Comparison of ENCODE assay signal across 10 cellular contexts in the genomic region with DNA sequence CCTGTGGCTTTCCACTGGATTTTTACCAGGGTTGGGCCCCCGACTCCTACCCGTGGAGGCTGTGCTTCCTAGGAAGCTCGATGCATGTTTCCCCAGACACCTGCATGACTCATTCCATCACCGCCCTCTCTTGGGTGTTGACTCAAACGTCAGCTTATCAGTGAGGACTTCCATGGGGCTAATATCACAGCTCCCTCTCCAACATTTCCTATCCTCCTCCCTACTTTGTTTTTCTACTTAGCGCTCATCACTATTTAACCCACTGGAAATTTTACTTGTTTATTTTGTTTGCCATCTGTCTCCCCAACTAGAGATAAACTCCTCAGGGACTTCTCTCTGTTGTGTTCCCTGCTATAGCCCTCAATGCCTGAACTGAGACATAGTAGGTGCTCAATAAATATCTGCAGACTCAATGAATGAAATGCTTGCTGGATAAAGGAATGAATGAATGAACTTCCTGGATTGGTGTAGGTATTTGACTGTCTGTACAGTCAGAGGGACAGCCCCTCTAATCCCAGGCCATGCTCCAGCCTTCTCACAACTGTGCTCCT. TPM values are rescaled to one million over a fixed set of nuclear protein-coding genes. Genes with fewer than 3 reads are reported as not detected.
A peak's percentile ranks its signal among the peaks of the same experiment; 100 is the strongest.
DNase-seq lines count a peak whose midpoint lies in the region; ATAC-seq and TF ChIP-seq lines count a peak whose summit lies in the region.
"Had no signal": no experiment of that assay in that cellular context is flagged by ENCODE, and none has a peak within 500 bp of the region (broad histone marks: within the 10 kb centered on the region; RNA-seq: fewer than 3 reads in every experiment).

No MANE protein-coding gene starts in this region.

- BruUV-seq in HCT116 (replicated peaks; lab: Mats Ljungman, UMichigan) (no TSS peak), PC-9 (replicated peaks; lab: Mats Ljungman, UMichigan) (no TSS peak)

- CTCF ChIA-PET in HCT116 (lab: Charles Lee), result interaction anchor here (0.7 to 0.8 kb wide), 2 partner anchors 10 to 146 kb away, joined by 4 to 10 read pairs; no protein-coding TSS in a partner anchor
- CTCF ChIA-PET in PC-9 (lab: Charles Lee), result interaction anchor here (0.6 to 1.1 kb wide), 6 partner anchors 10 to 347 kb away, joined by 3 to 7 read pairs (median 3); no protein-coding TSS in a partner anchor

- H2AFZ ChIP-seq in HCT116 (ENCODE audit: low read depth, low read length, poor library complexity, severe bottlenecking) (peak overlapping the region; percentile 57), PC-9 (no peak overlapping the region)

- TF ChIP-seq EP300 in stomach (IDR thresholded peaks at IDR 0.05), result no peak

- no peaks in the 10 kb centered on the region for H3K9me2 ChIP-seq in HCT116 (ENCODE audit: insufficient read depth)
- no peaks in the 10 kb centered on the region for H3K9me2 ChIP-seq in PC-9 (ENCODE audit: insufficient read depth)

- H3K4me2 ChIP-seq in HCT116 (ENCODE audit: low read length), result peak overlapping the region; percentile 43
- peak overlapping the region; percentile 77 for H3K4me2 ChIP-seq in PC-9

- 38 to 57% (median 42%) methylated on average over 6 of the region's 6 CpGs for WGBS in stomach, 5 donors

- DNase-seq in HCT116 (ENCODE audit: low read depth, low spot score) (peak; percentile 50), PC-9 (peak; percentile 67 to 93), head of caudate nucleus (peak in 38 of 42 donors; percentile 27 to 88 (median 68)), stomach (peak; percentile 39), HUDEP-2 (lab: John Stamatoyannopoulos, UW; ENCODE audit: unreplicated experiment in 76 of 76) (no peak), HCEC 1CT (no peak)
- no peak for DNase-seq in stimulated activated CD4-positive, alpha-beta T cell treated with anti-CD3 and anti-CD28 coated beads, Interleukin-2, amount 100 ng/mL, for 48 hours
- DNase-seq in activated CD8-positive, alpha-beta memory T cell treated with anti-CD3 and anti-CD28 coated beads, Interleukin-2, amount 50 U/mL, for 48 hours, result no peak
- DNase-seq: activated T-cell treated with anti-CD3 and anti-CD28 coated beads, Interleukin-2, amount 50 U/mL, for 4 hours; DMS79 had no signal

- H3F3A ChIP-seq in PC-9 (ENCODE audit: insufficient read depth, low read depth), result peaks cover 58% of the 10 kb centered on the region

- H3K27ac ChIP-seq in HCT116 (ENCODE audit: low read depth, low read length), result no peak overlapping the region
- H3K27ac ChIP-seq in PC-9, result peak overlapping the region; percentile 96
- peak overlapping the region in 2 of 5 donors; percentile 20 to 82 for H3K27ac ChIP-seq in stomach

- POLR2A ChIA-PET in HCT116 (lab: Charles Lee) (interaction anchor here (0.9 to 1.2 kb wide), 2 partner anchors 10 to 310 kb away, joined by 3 read pairs; no protein-coding TSS in a partner anchor), PC-9 (lab: Charles Lee; ENCODE audit: unreplicated experiment) (interaction anchor here (0.5 to 0.7 kb wide), 5 partner anchors 15 to 270 kb away, joined by 4 to 8 read pairs (median 6); no protein-coding TSS in a partner anchor)

- RAD21 ChIA-PET in HCT116 (lab: Charles Lee; ENCODE audit: low non-redundant PET in 1 of 2, low total read pairs in 2 of 2, uncharacterized antibody in 2 of 2, unreplicated experiment in 2 of 2), result interaction anchor here (1.0 to 1.1 kb wide), 2 partner anchors 9 kb away, joined by 3 to 4 read pairs; no protein-coding TSS in a partner anchor

- H3K9me3 ChIP-seq in HCT116 (ENCODE audit: control insufficient read depth in 1 of 2, insufficient read depth in 1 of 2, low read depth in 1 of 2, low read length in 2 of 2) (no peaks in the 10 kb centered on the region), PC-9 (ENCODE audit: insufficient read depth, low read depth) (no peaks in the 10 kb centered on the region), stomach (no peaks in the 10 kb centered on the region)

- H3K9ac ChIP-seq in HCT116 (ENCODE audit: low read length), result no peak overlapping the region

- intact Hi-C loops in HCT116 (cut with micrococcal nuclease) (no loop called here), PC-9 (cut with micrococcal nuclease; ENCODE audit: unreplicated experiment) (loop anchor here (5.0 kb wide), 1 partner anchor 116 kb away; no protein-coding TSS in a partner anchor), head of caudate nucleus (cut with DNase I) (loop anchor here (5.0 kb wide), 1 partner anchor 41 kb away; no protein-coding TSS in a partner anchor), stomach (cut with DNase I; ENCODE audit: low total_unique reads) (no loop called here)

- H4K20me1 ChIP-seq in HCT116 (ENCODE audit: insufficient read depth), result no peaks in the 10 kb centered on the region
- H4K20me1 ChIP-seq in PC-9 (ENCODE audit: insufficient read depth), result no peaks in the 10 kb centered on the region

- H3K27me3 ChIP-seq in HCT116 (ENCODE audit: insufficient read depth, low read length) (no peaks in the 10 kb centered on the region), PC-9 (ENCODE audit: insufficient read depth, low read depth) (no peaks in the 10 kb centered on the region), stomach (no peaks in the 10 kb centered on the region)

- H3K79me2 ChIP-seq in HCT116 (ENCODE audit: insufficient read depth, low read length) (no peaks in the 10 kb centered on the region), PC-9 (ENCODE audit: low read depth) (no peaks in the 10 kb centered on the region)

- no peak for TF ChIP-seq POLR2A in HCT116 (IDR thresholded peaks at IDR 0.05; ENCODE audit: borderline replicate concordance, extremely low read depth, insufficient read depth, insufficient read length)
- TF ChIP-seq POLR2A in stomach (IDR thresholded peaks at IDR 0.05), result no peak

- H3K4me3 ChIP-seq in HCT116 (replicated peaks in 1 of 2; ENCODE audit: low read depth in 1 of 2, low read length in 2 of 2) (no peak overlapping the region), PC-9 (peak overlapping the region; percentile 20; the same call in 1 of the 2 replicates), stomach (no peak overlapping the region)

- peak; percentile 69 for TF ChIP-seq RAD21 in HCT116 (IDR thresholded peaks at IDR 0.05; ENCODE audit: low read depth)

- TF ChIP-seq CTCF in HCT116 (IDR thresholded peaks at IDR 0.05 in 2 of 3, conservative IDR thresholded peaks at IDR 0.05 in 1 of 3; ENCODE audit: borderline replicate concordance in 1 of 3, insufficient read depth in 1 of 3, low read depth in 2 of 3, low read length in 2 of 3) (peak in 2 of 3 experiments; percentile 11 to 51; a peak in 1 of 6 replicates), PC-9 (conservative IDR thresholded peaks at IDR 0.05) (no peak), stomach (IDR thresholded peaks at IDR 0.05) (no peak)

- ATAC-seq in HCT116, result peak; percentile 90
- ATAC-seq: activated T-cell treated with anti-CD3 and anti-CD28 coated beads, Interleukin-2, amount 50 U/mL, for 4 hours had no signal

- H3K36me3 ChIP-seq in HCT116 (ENCODE audit: control insufficient read depth in 1 of 2, insufficient read depth in 2 of 2, low read length in 2 of 2) (no peaks in the 10 kb centered on the region), PC-9 (ENCODE audit: low read depth) (no peaks in the 10 kb centered on the region), stomach (no peaks in the 10 kb centered on the region)

- H3K4me1 ChIP-seq in HCT116 (ENCODE audit: control insufficient read depth in 1 of 2, insufficient read depth in 2 of 2, low read length in 2 of 2), result peaks cover 16 to 20% of the 10 kb centered on the region in 2 experiments; a peak in 3 of 4 replicates
- peaks cover 57% of the 10 kb centered on the region for H3K4me1 ChIP-seq in PC-9 (replicated peaks; ENCODE audit: insufficient read depth)
- H3K4me1 ChIP-seq in stomach, result peaks cover 14 to 36% (median 21%) of the 10 kb centered on the region in 4 donors

TF ChIP-seq in HCT116, 20 proteins besides CTCF, POLR2A, EP300 and RAD21:
- no peak for TF ChIP-seq YY1 (IDR thresholded peaks at IDR 0.05; ENCODE audit: extremely low read depth, insufficient replicate concordance, low read depth, low read length)
- TF ChIP-seq, protein P1, sequence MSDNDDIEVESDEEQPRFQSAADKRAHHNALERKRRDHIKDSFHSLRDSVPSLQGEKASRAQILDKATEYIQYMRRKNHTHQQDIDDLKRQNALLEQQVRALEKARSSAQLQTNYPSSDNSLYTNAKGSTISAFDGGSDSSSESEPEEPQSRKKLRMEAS (IDR thresholded peaks at IDR 0.05), result no peak
- peak; percentile 69 for TF ChIP-seq FOSL1 (IDR thresholded peaks at IDR 0.05; ENCODE audit: low read depth)
- peak; percentile 59 for TF ChIP-seq JUND (IDR thresholded peaks at IDR 0.05)

RNA-seq across cellular contexts. Expression of a gene that starts 55.9 kb away (rescaled TPM):
- total RNA-seq in HCT116 (2021; ENCODE audit: unreplicated experiment), result 274 TPM
- 191 and 235 TPM in 2 replicates for polyA plus RNA-seq in HCT116 (2012)
- total RNA-seq in PC-9 (2021), result 303 and 334 TPM in 2 replicates
- total RNA-seq in stomach, result 100 to 1,000 TPM in 3 of 5 donors, 10 to 100 TPM in 2; 19.3 to 509 (median 119) TPM
- polyA plus RNA-seq in stomach, result 10 to 100 TPM; 24.6 to 82.9 (median 73.9) TPM

Comparison
In these comparisons a context has a peak if more than half of its experiments do, and no peak if none do; other contexts are left out.
1. DNase-seq: peak in HCT116 (single experiment), PC-9 (2 of 2), head of caudate nucleus (38 of 42) and stomach (single experiment); none in stimulated activated CD4-positive, alpha-beta T cell treated with anti-CD3 and anti-CD28 coated beads, Interleukin-2, amount 100 ng/mL, for 48 hours (0 of 2), HUDEP-2 (0 of 76), activated CD8-positive, alpha-beta memory T cell treated with anti-CD3 and anti-CD28 coated beads, Interleukin-2, amount 50 U/mL, for 48 hours (single experiment) and HCEC 1CT (single experiment).
2. CTCF ChIP-seq: peak in HCT116 (2 of 3); none in PC-9 (single experiment) and stomach (0 of 7).
3. intact Hi-C loops: an anchor here in PC-9 (5.0 kb wide) and head of caudate nucleus (5.0 kb wide); none called in HCT116 and stomach.